In genomic region chr7:105014725-105015630, GRCh38 we compare ENCODE assay signal across 8 cellular contexts. TPM values are rescaled to one million over a fixed set of nuclear protein-coding genes. Genes with fewer than 3 reads are reported as not detected.
DNase-seq lines count a peak whose midpoint lies in the region; ATAC-seq, FAIRE-seq and TF ChIP-seq lines count a peak whose summit lies in the region.

No MANE protein-coding gene starts in this region.

- FAIRE-seq in GM12878 (lab: Jason Lieb, UNC): no peak

- no peak for TF ChIP-seq EP300 in GM12878 (IDR thresholded peaks at IDR 0.05; ENCODE audit: borderline replicate concordance in 1 of 2, control insufficient read depth in 1 of 2, low read depth in 2 of 2, low read length in 2 of 2)

- peaks cover 40% of the 10 kb centered on the region for H4K20me1 ChIP-seq in DOHH2 (ENCODE audit: control insufficient read depth, insufficient read depth, low read depth, low read length)
- H4K20me1 ChIP-seq in GM12878 (ENCODE audit: control insufficient read depth, insufficient read depth): peaks cover 3% of the 10 kb centered on the region

- peak overlapping the region; percentile 77 for H3K4me2 ChIP-seq in DOHH2 (ENCODE audit: low read length)
- no peak overlapping the region; the same call in 1 of the 2 replicates for H3K4me2 ChIP-seq in GM12878 (ENCODE audit: control insufficient read depth, insufficient read depth)

- H3K27ac ChIP-seq in DOHH2 (ENCODE audit: low read depth, low read length) (peak overlapping the region; percentile 88), KOPT-K1 (ENCODE audit: low read depth, low read length, poor library complexity, severe bottlenecking) (peak overlapping the region; percentile 99), GM12878 (ENCODE audit: control insufficient read depth, insufficient read depth) (peak overlapping the region; percentile 100), skeletal muscle tissue (ENCODE audit: low read depth, low read length) (peak overlapping the region; percentile 95)

- RAD21 ChIA-PET in GM12878 (lab: Charles Lee; ENCODE audit: unreplicated experiment): interaction anchor here (0.8 to 4.4 kb wide), 8 partner anchors 12 to 517 kb away, joined by 3 to 81 read pairs (median 4); partner anchors contain the start of gene RINT1

- no peak overlapping the region for H2AFZ ChIP-seq in GM12878 (ENCODE audit: control insufficient read depth, low read depth, low read length)

- ATAC-seq in GM12878: peak; percentile 26
- no peak for ATAC-seq in GM19455 (IDR thresholded peaks at IDR 0.05; ENCODE audit: unreplicated experiment)
- no peak for ATAC-seq in GM21737 (IDR thresholded peaks at IDR 0.05; ENCODE audit: unreplicated experiment)

- peaks cover 6% of the 10 kb centered on the region for H3F3A ChIP-seq in DOHH2 (ENCODE audit: control insufficient read depth, insufficient read depth)

- no peaks in the 10 kb centered on the region for H3K9me2 ChIP-seq in DOHH2 (replicated peaks; ENCODE audit: control insufficient read depth, low read length)

- DNase-seq in T-helper 1 cell (peak in 4 of 5 donors; percentile 30 to 78 (median 42)), GM12878 (ENCODE audit: low read depth, low spot score) (no peak)

- peak; percentile 49 for TF ChIP-seq POLR2A in GM12878 (IDR thresholded peaks at IDR 0.05; ENCODE audit: low read depth, low read length)

- 2% methylated on average over 25 of the region's 25 CpGs for WGBS in GM12878 (ENCODE audit: insufficient coverage, insufficient replicate concordance, low lambda C conversion rate, missing lambda C conversion rate)

- CTCF ChIA-PET in GM12878 (lab: Yijun Ruan, JAX): interaction anchor here (0.6 to 5.8 kb wide), 6 partner anchors 12 to 138 kb away, joined by 3 to 66 read pairs (median 4); no protein-coding TSS in a partner anchor

- intact Hi-C loops in GM12878 (cut with micrococcal nuclease; ENCODE audit: unreplicated experiment): loop anchor here (10.0 kb wide), 1 partner anchor 1270 kb away; the partner anchor contains the start of gene NAMPT

- H3K79me2 ChIP-seq in DOHH2 (ENCODE audit: control insufficient read depth, low read length) (peaks cover 69% of the 10 kb centered on the region), GM12878 (ENCODE audit: control insufficient read depth, insufficient read depth, low read length) (peaks cover 97% of the 10 kb centered on the region)

- POLR2A ChIA-PET in GM12878 (lab: Charles Lee): interaction anchor here (0.5 to 6.0 kb wide), 14 partner anchors 8 to 131 kb away, joined by 3 to 78 read pairs (median 4); no protein-coding TSS in a partner anchor

- TF ChIP-seq CTCF in DOHH2 (IDR thresholded peaks at IDR 0.05; ENCODE audit: low read depth, low read length, poor library complexity, severe bottlenecking) (no peak), GM12878 (IDR thresholded peaks at IDR 0.05 in 2 of 3, conservative IDR thresholded peaks at IDR 0.05 in 1 of 3; ENCODE audit: control insufficient read depth in 2 of 3, extremely low read depth in 1 of 3, insufficient read depth in 1 of 3, low read depth in 3 of 3, low read length in 3 of 3) (no peak)

- BruUV-seq in GM12878 (replicated peaks; lab: Mats Ljungman, UMichigan): TSS peak; percentile 56

- H3K4me3 ChIP-seq in DOHH2 (ENCODE audit: low read length): peak overlapping the region; percentile 84
- peak overlapping the region; percentile 100 for H3K4me3 ChIP-seq in GM12878
- peak overlapping the region; percentile 99 for H3K4me3 ChIP-seq in iPS-18c (ENCODE audit: insufficient read depth, low read depth, low read length)
- peak overlapping the region; percentile 93 to 98 (median 96) for H3K4me3 ChIP-seq in skeletal muscle tissue (ENCODE audit: low read length in 3 of 3)

- H3K27me3 ChIP-seq in DOHH2 (ENCODE audit: control insufficient read depth, low read length) (no peaks in the 10 kb centered on the region), GM12878 (replicated peaks in 1 of 2; ENCODE audit: control insufficient read depth in 2 of 2, insufficient read depth in 2 of 2, low read length in 1 of 2) (no peaks in the 10 kb centered on the region), skeletal muscle tissue (ENCODE audit: control insufficient read depth in 3 of 3, insufficient read depth in 3 of 3, low read length in 3 of 3) (no peaks in the 10 kb centered on the region)

- H3K9ac ChIP-seq in GM12878 (ENCODE audit: control insufficient read depth, insufficient read depth, low read length) (peak overlapping the region; percentile 100), skeletal muscle tissue (ENCODE audit: low read depth in 1 of 3, low read length in 3 of 3) (peak overlapping the region; percentile 100)

- no peak for TF ChIP-seq RAD21 in GM12878 (IDR thresholded peaks at IDR 0.05; ENCODE audit: insufficient read depth, low read depth, low read length)

- SMC1A ChIA-PET in GM12878 (lab: Charles Lee; ENCODE audit: uncharacterized antibody, unreplicated experiment): interaction anchor here (0.8 to 5.7 kb wide), 11 partner anchors 12 to 338 kb away, joined by 3 to 87 read pairs (median 4); no protein-coding TSS in a partner anchor

- H3K36me3 ChIP-seq in DOHH2 (ENCODE audit: control insufficient read depth, low read length): peaks cover 67% of the 10 kb centered on the region
- H3K36me3 ChIP-seq in KOPT-K1 (ENCODE audit: insufficient read depth, low read length): peaks cover 7% of the 10 kb centered on the region; the same call in 1 of the 2 replicates
- H3K36me3 ChIP-seq in GM12878 (ENCODE audit: control insufficient read depth in 2 of 2, insufficient read depth in 2 of 2, low read length in 1 of 2): 0 out of 4 replicates have a peak, but pooled peaks cover 0 to 4% of the 10 kb centered on the region in 2 experiments
- peaks cover 0 to 8% (median 0%) of the 10 kb centered on the region in 3 donors for H3K36me3 ChIP-seq in skeletal muscle tissue (ENCODE audit: control insufficient read depth in 3 of 3, insufficient read depth in 3 of 3, low read length in 3 of 3)

- H3K4me1 ChIP-seq in DOHH2 (ENCODE audit: control insufficient read depth, low read length): peaks cover 50% of the 10 kb centered on the region
- H3K4me1 ChIP-seq in GM12878 (ENCODE audit: control insufficient read depth, insufficient read depth, low read length): no peaks in the 10 kb centered on the region
- H3K4me1 ChIP-seq in skeletal muscle tissue (ENCODE audit: control insufficient read depth in 3 of 3, insufficient read depth in 3 of 3, low read length in 3 of 3): peaks cover 15 to 30% (median 16%) of the 10 kb centered on the region in 3 donors

- H3K9me3 ChIP-seq in DOHH2 (ENCODE audit: control insufficient read depth, insufficient read depth, low read length): no peaks in the 10 kb centered on the region
- no peaks in the 10 kb centered on the region for H3K9me3 ChIP-seq in KOPT-K1 (ENCODE audit: insufficient read depth, low read length, poor library complexity, severe bottlenecking)
- H3K9me3 ChIP-seq in GM12878 (replicated peaks; ENCODE audit: control insufficient read depth, insufficient read depth, low read length): no peaks in the 10 kb centered on the region
- H3K9me3 ChIP-seq in iPS-18c (ENCODE audit: control insufficient read depth, insufficient read depth, low read length): no peaks in the 10 kb centered on the region
- no peaks in the 10 kb centered on the region for H3K9me3 ChIP-seq in skeletal muscle tissue (ENCODE audit: control insufficient read depth in 3 of 3, low read length in 3 of 3)

- in situ Hi-C loops in GM12878 (cut with MboI): loop anchor here (5.0 to 25.0 kb wide), 2 partner anchors 68 to 1272 kb away; partner anchors contain the start of gene NAMPT

TF ChIP-seq in GM12878, 131 proteins besides CTCF, POLR2A, EP300 and RAD21 (continues in another document):
- no peak for TF ChIP-seq HSF1 (IDR thresholded peaks at IDR 0.05; ENCODE audit: low read depth, low read length)
- no peak for TF ChIP-seq HDAC2 (IDR thresholded peaks at IDR 0.05)
- TF ChIP-seq KDM1A (IDR thresholded peaks at IDR 0.05; ENCODE audit: borderline replicate concordance): no peak
- TF ChIP-seq JUND (IDR thresholded peaks at IDR 0.05; ENCODE audit: low read depth, low read length): no peak
- peak; percentile 70 for TF ChIP-seq POLR2AphosphoS2 (IDR thresholded peaks at IDR 0.05; ENCODE audit: low read depth, low read length)
- peak; percentile 64; the same call in 1 of the 2 replicates for TF ChIP-seq CHD2 (IDR thresholded peaks at IDR 0.05; ENCODE audit: borderline replicate concordance, low read depth, low read length)

RNA-seq across cellular contexts. Expression of gene KMT2E, which starts 1.0 kb away (rescaled TPM):
- total RNA-seq in GM12878 (2013; cell fraction: nucleolus; rRNA removed): 543 and 556 TPM in 2 replicates
- total RNA-seq in GM12878 (2014; rRNA removed) (34.1 and 39.9 TPM in 2 replicates), GM12878 (2014; rRNA removed; fragmentation: Illumina TruSeq; extraction: Trizol) (34.4 and 36.9 TPM in 2 replicates), GM12878 (2021) (48.1 and 52.7 TPM in 2 replicates), skeletal muscle tissue (59.0 TPM)
- 31.8 TPM for polyA plus RNA-seq in GM12878 (2011; ENCODE audit: low read depth)
- polyA plus RNA-seq in GM12878 (2011; rRNA removed) (15.1 and 15.6 TPM in 2 replicates), GM12878 (2014; fragmentation: Illumina TruSeq; extraction: Trizol) (34.1 and 48.6 TPM in 2 replicates), GM12878 (2014; fragmentation: Nextera tagmentation; extraction: Ambion mirVana) (10 to 100 TPM; 13.2 to 16.0 TPM), GM12878 (2014; rRNA removed) (15.5 and 18.7 TPM in 2 replicates), GM12878 (2016; fragmentation: Nextera tagmentation; extraction: Ambion mirVana) (10 to 100 TPM; 66.2 to 68.1 TPM)
- 12.7 and 30.2 TPM in 2 replicates for polyA plus RNA-seq in GM12878 (2011; cell fraction: cytosol; rRNA removed)
- 59.7 and 78.0 TPM in 2 replicates for polyA plus RNA-seq in GM12878 (2011; cell fraction: nucleus; rRNA removed)
- 37.8 and 37.9 TPM in 2 replicates for polyA plus RNA-seq in GM12878 (2012)
- polyA minus RNA-seq in GM12878 (2011; rRNA and poly(A)+ RNA removed): 97.8 and 117 TPM in 2 replicates
- 26.5 and 28.8 TPM in 2 replicates for polyA minus RNA-seq in GM12878 (2011; cell fraction: cytosol; rRNA and poly(A)+ RNA removed)
- polyA minus RNA-seq in GM12878 (2011; cell fraction: nucleus; rRNA and poly(A)+ RNA removed): 140 and 180 TPM in 2 replicates
